27 cellular contexts compared by ENCODE assay signal in genomic region chr3:30313840-30314239, GRCh38.
"Had no signal": no experiment of that assay in that cellular context is flagged by ENCODE, and none has a peak within 500 bp of the region (broad histone marks: within the 10 kb centered on the region; RNA-seq: fewer than 3 reads in every experiment).

No MANE protein-coding gene starts in this region.

- H3K27me3 Mint-ChIP-seq: dendritic cell treated with granulocyte-macrophage colony-stimulating factor and Interleukin-4, amounts not matched to agents 40 ng/mL and 50 ng/mL, for 4 days; effector memory CD8-positive, alpha-beta T cell; naive thymus-derived CD4-positive, alpha-beta T cell had no signal

- H3K36me3 ChIP-seq: colonic mucosa, esophagus squamous epithelium, gastrocnemius medialis, heart right ventricle, left lung, lower lobe of right lung had no signal

- H3K9me3 ChIP-seq: colonic mucosa, esophagus squamous epithelium, gastrocnemius medialis, left lung, lower lobe of right lung had no signal

- H3K9me3 Mint-ChIP-seq: dendritic cell treated with granulocyte-macrophage colony-stimulating factor and Interleukin-4, amounts not matched to agents 40 ng/mL and 50 ng/mL, for 4 days; effector memory CD8-positive, alpha-beta T cell had no signal

- H3K4me1 ChIP-seq: colonic mucosa, esophagus squamous epithelium, gastrocnemius medialis, left lung had no signal

- H3K4me3 ChIP-seq: colonic mucosa, esophagus squamous epithelium, gastrocnemius medialis, heart right ventricle, left lung, lower lobe of right lung had no signal

- ATAC-seq: effector memory CD8-positive, alpha-beta T cell; esophagus mucosa; gastrocnemius medialis; heart right ventricle; left cardiac atrium; left lung; lower lobe of right lung; naive thymus-derived CD4-positive, alpha-beta T cell had no signal

- H3K4me3 Mint-ChIP-seq: dendritic cell treated with granulocyte-macrophage colony-stimulating factor and Interleukin-4, amounts not matched to agents 40 ng/mL and 50 ng/mL, for 4 days; effector memory CD8-positive, alpha-beta T cell; endodermal cell; naive thymus-derived CD4-positive, alpha-beta T cell had no signal

- H3K27ac ChIP-seq: colonic mucosa, epithelial cell of prostate, esophagus squamous epithelium, left lung, lower lobe of right lung had no signal

- H3K27ac Mint-ChIP-seq: dendritic cell treated with granulocyte-macrophage colony-stimulating factor and Interleukin-4, amounts not matched to agents 40 ng/mL and 50 ng/mL, for 4 days; effector memory CD8-positive, alpha-beta T cell; endodermal cell had no signal

- H3K27me3 ChIP-seq: colonic mucosa, esophagus squamous epithelium, gastrocnemius medialis, heart right ventricle, left lung had no signal

- DNase-seq: colonic mucosa; cortex of kidney; effector CD8-positive, alpha-beta T cell; effector memory CD8-positive, alpha-beta T cell; endodermal cell; erythroblast; esophagus squamous epithelium; foreskin fibroblast; foreskin melanocyte; gastrocnemius medialis; glutamatergic neuron; head of caudate nucleus; heart right ventricle; hippocampal formation; left cardiac atrium; left lung; left ventricle myocardium superior; lower lobe of right lung; mesendoderm; midbrain; naive thymus-derived CD4-positive, alpha-beta T cell had no signal

- FAIRE-seq: endometrium, islet of Langerhans, keratinocyte had no signal
